In genomic region chr3:112786002-112786590, GRCh38 we compare ENCODE assay signal across 1 cellular context.
TF ChIP-seq lines count a peak whose summit lies in the region.

No MANE protein-coding gene starts in this region.

TF ChIP-seq in IMR-90, 13 proteins besides CTCF, POLR2A, EP300 and RAD21:
- TF ChIP-seq RCOR1 (IDR thresholded peaks at IDR 0.05; ENCODE audit: insufficient replicate concordance, low read length) = no peak
- no peak for TF ChIP-seq MAFK (IDR thresholded peaks at IDR 0.05; ENCODE audit: low read depth, low read length)
- TF ChIP-seq RFX5 (IDR thresholded peaks at IDR 0.05; ENCODE audit: low read depth, low read length) = no peak
- no peak for TF ChIP-seq USF2 (IDR thresholded peaks at IDR 0.05; ENCODE audit: low read depth, low read length)
- 0 out of 2 replicates have a peak, but pooled peaks have one; percentile 5 for TF ChIP-seq BHLHE40 (IDR thresholded peaks at IDR 0.05; ENCODE audit: low read depth, low read length)
